Comparison of ENCODE assay signal across 8 cellular contexts in the genomic region with DNA sequence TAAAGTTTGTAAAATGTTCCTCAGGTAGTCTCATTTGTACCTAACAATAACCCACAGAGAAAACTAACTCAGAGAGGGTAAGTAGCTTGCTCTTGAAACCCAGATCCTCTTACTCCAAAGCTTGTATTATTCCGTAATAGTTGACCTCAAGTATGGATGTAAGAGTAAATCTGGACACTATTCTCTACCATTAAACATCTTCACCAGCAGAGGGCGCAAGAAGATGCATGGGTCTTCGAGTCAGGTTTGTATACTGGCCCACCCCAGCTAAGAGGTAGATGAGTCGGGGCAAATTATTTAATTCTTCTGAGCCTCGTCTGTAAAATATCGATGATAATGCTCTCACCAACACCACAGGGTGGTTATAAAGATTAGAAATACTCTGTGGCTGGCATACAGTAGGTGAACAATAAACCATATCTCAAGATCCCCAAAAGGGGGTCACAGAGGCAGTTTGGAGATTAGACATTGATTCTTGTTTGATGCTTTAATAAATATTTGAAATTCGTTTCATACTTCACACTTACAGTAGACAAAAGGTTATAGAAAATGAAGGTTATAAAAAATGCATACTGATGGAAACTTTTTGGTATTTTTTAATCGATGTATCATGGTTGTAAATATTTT. TPM values are rescaled to one million over a fixed set of nuclear protein-coding genes. Genes with fewer than 3 reads are reported as not detected.
DNase-seq lines count a peak whose midpoint lies in the region; ATAC-seq and TF ChIP-seq lines count a peak whose summit lies in the region.

No MANE protein-coding gene starts in this region.

- intact Hi-C loops in ovary (cut with DNase I) = loop anchor here in 2 of 4 donors (5.0 to 10.0 kb wide), 5 partner anchors 93 to 280 kb away; no protein-coding TSS in a partner anchor

- TF ChIP-seq POLR2A in ovary (IDR thresholded peaks at IDR 0.05) = no peak

- no peaks in the 10 kb centered on the region for H3K27me3 ChIP-seq in ovary

- DNase-seq in DMS 273 (lab: John Stamatoyannopoulos, UW; ENCODE audit: unreplicated experiment) (peak; percentile 90), HT-29 (ENCODE audit: low spot score) (peak; percentile 84), OCI-M1 (lab: John Stamatoyannopoulos, UW) (peak; percentile 86), foreskin fibroblast (peak; percentile 64 to 90), ovary (peak in 4 of 5 donors; percentile 51 to 78 (median 66)), NCI-H1048 (lab: John Stamatoyannopoulos, UW) (no peak)
- DNase-seq in activated T-cell treated with anti-CD3 and anti-CD28 coated beads, Interleukin-2, amount 50 U/mL, for 4 hours = peak; percentile 54

- no peaks in the 10 kb centered on the region for H3K9me3 Mint-ChIP-seq in activated T-cell treated with anti-CD3 and anti-CD28 coated beads, Interleukin-2, amount 50 U/mL, for 4 hours

- H3K4me3 ChIP-seq in foreskin fibroblast (ENCODE audit: low read depth in 1 of 2, low read length in 2 of 2) = no peak overlapping the region
- H3K4me3 ChIP-seq in ovary = no peak overlapping the region

- H3K27me3 Mint-ChIP-seq in activated T-cell treated with anti-CD3 and anti-CD28 coated beads, Interleukin-2, amount 50 U/mL, for 4 hours (ENCODE audit: low read depth) = peaks cover 36% of the 10 kb centered on the region

- ATAC-seq in activated T-cell treated with anti-CD3 and anti-CD28 coated beads, Interleukin-2, amount 50 U/mL, for 4 hours = peak in 1 of 2 donors; percentile 47
- no peak for ATAC-seq in GM21526 (IDR thresholded peaks at IDR 0.05; ENCODE audit: low FRiP score, unreplicated experiment)

- H3K4me1 Mint-ChIP-seq in activated T-cell treated with anti-CD3 and anti-CD28 coated beads, Interleukin-2, amount 50 U/mL, for 4 hours (ENCODE audit: low read depth) = peaks cover 13% of the 10 kb centered on the region

- H3K4me1 ChIP-seq in ovary (ENCODE audit: insufficient read depth) = no peaks in the 10 kb centered on the region

- H3K36me3 Mint-ChIP-seq in activated T-cell treated with anti-CD3 and anti-CD28 coated beads, Interleukin-2, amount 50 U/mL, for 4 hours (ENCODE audit: insufficient read depth) = no peaks in the 10 kb centered on the region

- no peak overlapping the region for H3K27ac ChIP-seq in ovary

- 22 to 27% (median 25%) methylated on average over 8 of the region's 8 CpGs for WGBS in ovary, 3 donors

- no peak overlapping the region for H3K4me3 Mint-ChIP-seq in activated T-cell treated with anti-CD3 and anti-CD28 coated beads, Interleukin-2, amount 50 U/mL, for 4 hours

- no peaks in the 10 kb centered on the region for H3K9me3 ChIP-seq in ovary

- TF ChIP-seq EP300 in ovary (IDR thresholded peaks at IDR 0.05) = no peak

- no peaks in the 10 kb centered on the region for H3K36me3 ChIP-seq in ovary

- peak; percentile 34 for TF ChIP-seq CTCF in foreskin fibroblast (IDR thresholded peaks at IDR 0.05; ENCODE audit: low read depth, low read length)
- TF ChIP-seq CTCF in ovary (IDR thresholded peaks at IDR 0.05) = peak; percentile 69 to 82 (median 75)

RNA-seq across cellular contexts. Expression of a gene that starts 3.5 kb away (rescaled TPM):
- total RNA-seq in HT-29 (2014; rRNA removed; shearing (Covaris generic)) = 37.0 and 45.9 TPM in 2 replicates
- total RNA-seq in activated T-cell treated with anti-CD3 and anti-CD28 coated beads, Interleukin-2, amount 50 U/mL, for 4 hours = 1 to 10 TPM; 1.1 to 1.5 (median 1.4) TPM
- total RNA-seq in ovary = 1 to 10 TPM; 2.6 to 8.8 (median 5.3) TPM
- polyA plus RNA-seq in ovary = 1 to 10 TPM; 4.0 to 8.9 TPM
